1 cellular context compared by ENCODE assay signal in genomic region chr1:110070968-110071307, GRCh38.
TF ChIP-seq lines count a peak whose summit lies in the region.

No MANE protein-coding gene starts in this region.

TF ChIP-seq in HEK293T, 16 proteins besides CTCF, POLR2A, EP300 and RAD21 (continued from another document):
- TF ChIP-seq, protein P1, sequence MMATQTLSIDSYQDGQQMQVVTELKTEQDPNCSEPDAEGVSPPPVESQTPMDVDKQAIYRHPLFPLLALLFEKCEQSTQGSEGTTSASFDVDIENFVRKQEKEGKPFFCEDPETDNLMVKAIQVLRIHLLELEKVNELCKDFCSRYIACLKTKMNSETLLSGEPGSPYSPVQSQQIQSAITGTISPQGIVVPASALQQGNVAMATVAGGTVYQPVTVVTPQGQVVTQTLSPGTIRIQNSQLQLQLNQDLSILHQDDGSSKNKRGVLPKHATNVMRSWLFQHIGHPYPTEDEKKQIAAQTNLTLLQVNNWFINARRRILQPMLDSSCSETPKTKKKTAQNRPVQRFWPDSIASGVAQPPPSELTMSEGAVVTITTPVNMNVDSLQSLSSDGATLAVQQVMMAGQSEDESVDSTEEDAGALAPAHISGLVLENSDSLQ (IDR thresholded peaks at IDR 0.05), result no peak
